Comparison of ENCODE assay signal across 8 cellular contexts in the genomic region with DNA sequence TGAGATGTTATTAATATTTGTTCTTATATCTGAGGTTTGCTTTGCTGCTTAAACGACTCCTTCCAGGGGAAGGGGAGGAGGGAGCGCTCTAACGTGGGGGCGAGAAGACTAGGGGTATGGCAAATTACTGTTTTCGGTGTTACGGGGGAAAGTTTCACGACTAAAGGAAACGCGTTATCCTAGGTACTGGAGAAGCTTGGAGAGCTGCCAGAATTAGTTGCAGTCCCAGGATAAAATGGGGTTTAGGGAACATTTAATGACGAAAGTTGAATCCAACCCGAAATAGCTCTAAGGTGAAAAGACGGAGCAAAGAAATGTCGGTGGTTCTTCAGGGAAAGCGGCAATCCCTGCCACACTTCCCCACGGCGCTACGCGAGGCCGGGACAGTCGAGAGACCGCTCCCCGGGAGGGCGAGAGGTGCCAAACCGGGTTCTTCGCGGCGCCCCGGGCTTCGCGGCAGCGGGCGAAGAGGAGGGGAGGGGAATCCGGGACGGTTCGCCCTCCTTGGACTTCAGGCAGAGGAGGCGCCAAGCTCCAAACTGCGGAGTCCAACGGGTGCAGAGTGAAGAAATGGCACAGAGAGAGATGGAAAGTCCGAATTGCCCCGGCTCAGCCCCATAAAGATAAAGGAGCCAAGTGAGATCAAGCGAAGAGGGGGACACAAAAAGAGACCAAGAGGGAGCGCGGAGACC. TPM values are rescaled to one million over a fixed set of nuclear protein-coding genes. Genes with fewer than 3 reads are reported as not detected.
DNase-seq lines count a peak whose midpoint lies in the region; ATAC-seq and TF ChIP-seq lines count a peak whose summit lies in the region.

No MANE protein-coding gene starts in this region.

- DNase-seq in AG20443 (ENCODE audit: low spot score) (peak; percentile 39), fibroblast of the aortic adventitia (ENCODE audit: low read depth) (peak; percentile 43), occipital lobe (lab: John Stamatoyannopoulos, UW) (peak; percentile 1), AML-193 (lab: John Stamatoyannopoulos, UW) (no peak), NOMO-1 (lab: John Stamatoyannopoulos, UW; ENCODE audit: unreplicated experiment in 2 of 2) (no peak)
- DNase-seq in activated CD8-positive, alpha-beta memory T cell treated with anti-CD3 and anti-CD28 coated beads, Interleukin-2, amount 10 ng/mL, durations not matched to agents 7 days and 5 days, result peak; percentile 38

- H3K27ac Mint-ChIP-seq in activated CD8-positive, alpha-beta memory T cell treated with anti-CD3 and anti-CD28 coated beads, Interleukin-2, amount 10 ng/mL, durations not matched to agents 7 days and 5 days, result peak overlapping the region; percentile 93

- CTCF ChIA-PET in activated CD8-positive, alpha-beta memory T cell treated with anti-CD3 and anti-CD28 coated beads, Interleukin-2, amount 10 ng/mL, durations not matched to agents 7 days and 5 days (lab: Charles Lee), result interaction anchor here (1.1 to 1.2 kb wide), 2 partner anchors 11 to 33 kb away, joined by 3 to 5 read pairs; no protein-coding TSS in a partner anchor

- no peaks in the 10 kb centered on the region for H3K9me3 Mint-ChIP-seq in activated CD8-positive, alpha-beta memory T cell treated with anti-CD3 and anti-CD28 coated beads, Interleukin-2, amount 10 ng/mL, durations not matched to agents 7 days and 5 days (ENCODE audit: low read depth)

- H3K4me3 ChIP-seq in fibroblast of the aortic adventitia (ENCODE audit: low read depth, low read length), result peak overlapping the region; percentile 85

- H3K36me3 Mint-ChIP-seq in activated CD8-positive, alpha-beta memory T cell treated with anti-CD3 and anti-CD28 coated beads, Interleukin-2, amount 10 ng/mL, durations not matched to agents 7 days and 5 days, result peaks cover 6% of the 10 kb centered on the region

- no peak for TF ChIP-seq CTCF in fibroblast of the aortic adventitia (IDR thresholded peaks at IDR 0.05; ENCODE audit: insufficient read depth, low read length)

- H3K27me3 Mint-ChIP-seq in activated CD8-positive, alpha-beta memory T cell treated with anti-CD3 and anti-CD28 coated beads, Interleukin-2, amount 10 ng/mL, durations not matched to agents 7 days and 5 days, result no peaks in the 10 kb centered on the region

- H3K4me1 Mint-ChIP-seq in activated CD8-positive, alpha-beta memory T cell treated with anti-CD3 and anti-CD28 coated beads, Interleukin-2, amount 10 ng/mL, durations not matched to agents 7 days and 5 days, result peaks cover 35% of the 10 kb centered on the region

- ATAC-seq in GM18867 (IDR thresholded peaks at IDR 0.05; ENCODE audit: unreplicated experiment), result peak; percentile 9
- ATAC-seq in HG03432 (IDR thresholded peaks at IDR 0.05; ENCODE audit: unreplicated experiment), result peak; percentile 13
- ATAC-seq in activated CD8-positive, alpha-beta memory T cell treated with anti-CD3 and anti-CD28 coated beads, Interleukin-2, amount 10 ng/mL, durations not matched to agents 7 days and 5 days, result peak; percentile 34

- H3K4me3 Mint-ChIP-seq in activated CD8-positive, alpha-beta memory T cell treated with anti-CD3 and anti-CD28 coated beads, Interleukin-2, amount 10 ng/mL, durations not matched to agents 7 days and 5 days, result peak overlapping the region; percentile 85

RNA-seq across cellular contexts. Expression of a gene that starts 0.7 kb away (rescaled TPM):
- total RNA-seq in activated CD8-positive, alpha-beta memory T cell treated with anti-CD3 and anti-CD28 coated beads, Interleukin-2, amount 10 ng/mL, durations not matched to agents 7 days and 5 days, result 10 to 100 TPM; 74.6 to 93.0 TPM
- total RNA-seq in fibroblast of the aortic adventitia (ENCODE audit: low replicate concordance) (96.7 and 108 TPM in 2 replicates), occipital lobe (107 TPM)

Comparison
In these comparisons a context has a peak if more than half of its experiments do, and no peak if none do; other contexts are left out.
1. DNase-seq: peak in AG20443 (single experiment), activated CD8-positive, alpha-beta memory T cell treated with anti-CD3 and anti-CD28 coated beads, Interleukin-2, amount 10 ng/mL, durations not matched to agents 7 days and 5 days (single experiment), fibroblast of the aortic adventitia (single experiment) and occipital lobe (single experiment); none in AML-193 (0 of 2) and NOMO-1 (0 of 2).
2. Peak in every context shown above with its lines, with median percentiles within 50 percentile points of each other: ATAC-seq.